15 cellular contexts compared by ENCODE assay signal in genomic region chr10:94591461-94592205, GRCh38. TPM values are rescaled to one million over a fixed set of nuclear protein-coding genes. Genes with fewer than 3 reads are reported as not detected.
DNase-seq lines count a peak whose midpoint lies in the region; ATAC-seq lines count a peak whose summit lies in the region.
"Had no signal": no experiment of that assay in that cellular context is flagged by ENCODE, and none has a peak within 500 bp of the region (broad histone marks: within the 10 kb centered on the region; RNA-seq: fewer than 3 reads in every experiment).

No MANE protein-coding gene starts in this region.

- peak overlapping the region; percentile 43 for H3K27ac Mint-ChIP-seq in T-helper 2 cell treated with Interferon-gamma antibody and Interleukin-4, amounts not matched to agents 5 μg/mL and 100 μg/mL, for 36 hours

- H3K4me3 ChIP-seq in effector memory CD4-positive, alpha-beta T cell (ENCODE audit: insufficient read depth, low read depth, low read length, poor library complexity, severe bottlenecking): no peak overlapping the region
- H3K4me3 ChIP-seq: body of pancreas, right atrium auricular region, SK-N-MC, transverse colon had no signal

- ATAC-seq in GM18517 (IDR thresholded peaks at IDR 0.05; ENCODE audit: unreplicated experiment) (peak; percentile 80), GM19455 (IDR thresholded peaks at IDR 0.05; ENCODE audit: unreplicated experiment) (peak; percentile 87), HG02973 (IDR thresholded peaks at IDR 0.05; ENCODE audit: unreplicated experiment) (peak; percentile 90), Right ventricle myocardium superior (ENCODE audit: poor library complexity) (no peak), left ventricle myocardium superior (no peak)
- ATAC-seq: body of pancreas had no signal

- no peak for DNase-seq in T-helper 2 cell treated with Interferon-gamma antibody and Interleukin-4, amounts not matched to agents 5 μg/mL and 100 μg/mL, for 36 hours (ENCODE audit: low spot score)
- no peak for DNase-seq in effector memory CD4-positive, alpha-beta T cell
- no peak for DNase-seq in Right ventricle myocardium superior
- DNase-seq in left ventricle myocardium superior: no peak
- no peak for DNase-seq in HT-29 (ENCODE audit: low spot score)
- DNase-seq: body of pancreas, hypothalamus, NCI-H1092, NCI-H69, transverse colon had no signal

- H3K4me1 ChIP-seq in effector memory CD4-positive, alpha-beta T cell (ENCODE audit: control insufficient read depth, insufficient read depth, low read length, poor library complexity, severe bottlenecking): no peaks in the 10 kb centered on the region
- H3K4me1 ChIP-seq: body of pancreas, right atrium auricular region, transverse colon had no signal

- H3K4me1 Mint-ChIP-seq in T-helper 2 cell treated with Interferon-gamma antibody and Interleukin-4, amounts not matched to agents 5 μg/mL and 100 μg/mL, for 36 hours (ENCODE audit: low read depth): peaks cover 15% of the 10 kb centered on the region

- H3K27me3 ChIP-seq in effector memory CD4-positive, alpha-beta T cell (replicated peaks; ENCODE audit: control insufficient read depth, insufficient read depth, low read length, poor library complexity, severe bottlenecking): no peaks in the 10 kb centered on the region
- H3K27me3 ChIP-seq: body of pancreas, right atrium auricular region, transverse colon had no signal

- no peaks in the 10 kb centered on the region for H3K36me3 ChIP-seq in effector memory CD4-positive, alpha-beta T cell (ENCODE audit: control insufficient read depth, insufficient read depth, low read length)
- H3K36me3 ChIP-seq: right atrium auricular region, transverse colon had no signal

- no peaks in the 10 kb centered on the region for H3K9me3 ChIP-seq in effector memory CD4-positive, alpha-beta T cell (ENCODE audit: control insufficient read depth, low read length)
- H3K9me3 ChIP-seq: body of pancreas, right atrium auricular region, transverse colon had no signal

- intact Hi-C loops in Right ventricle myocardium superior (cut with DNase I) (no loop called here), left ventricle myocardium superior (cut with micrococcal nuclease) (no loop called here)

- H3K4me3 Mint-ChIP-seq in T-helper 2 cell treated with Interferon-gamma antibody and Interleukin-4, amounts not matched to agents 5 μg/mL and 100 μg/mL, for 36 hours: no peak overlapping the region

- peaks cover 61% of the 10 kb centered on the region for H3K36me3 Mint-ChIP-seq in T-helper 2 cell treated with Interferon-gamma antibody and Interleukin-4, amounts not matched to agents 5 μg/mL and 100 μg/mL, for 36 hours (ENCODE audit: low read depth)

- H3K27ac ChIP-seq in effector memory CD4-positive, alpha-beta T cell (ENCODE audit: insufficient read depth, low read length, poor library complexity, severe bottlenecking): no peak overlapping the region
- H3K27ac ChIP-seq: body of pancreas, right atrium auricular region, SK-N-MC, transverse colon had no signal

- no peaks in the 10 kb centered on the region for H3K9me3 Mint-ChIP-seq in T-helper 2 cell treated with Interferon-gamma antibody and Interleukin-4, amounts not matched to agents 5 μg/mL and 100 μg/mL, for 36 hours

- H3K27me3 Mint-ChIP-seq in T-helper 2 cell treated with Interferon-gamma antibody and Interleukin-4, amounts not matched to agents 5 μg/mL and 100 μg/mL, for 36 hours (ENCODE audit: low read depth): no peaks in the 10 kb centered on the region

RNA-seq across cellular contexts. Expression of gene HELLS, which starts 46.0 kb away (rescaled TPM):
- 1.6 TPM for total RNA-seq in Right ventricle myocardium superior
- 0.82 TPM for total RNA-seq in left ventricle myocardium superior
- 108 and 111 TPM in 2 replicates for total RNA-seq in HT-29 (2014; rRNA removed; shearing (Covaris generic))

Comparison
In these comparisons a context has a peak if more than half of its experiments do, and no peak if none do; other contexts are left out.
1. ATAC-seq: peak in GM18517 (single experiment), GM19455 (single experiment) and HG02973 (single experiment); none in Right ventricle myocardium superior (single experiment) and left ventricle myocardium superior (single experiment).
2. RNA of gene HELLS, which starts 46.0 kb away (total RNA-seq): 108 to 111 TPM in HT-29; 1.6 TPM in Right ventricle myocardium superior (single experiment) and 0.82 TPM in left ventricle myocardium superior (single experiment); every median in the first group is over 10 times any median in the second.